22 cellular contexts compared by ENCODE assay signal in genomic region chr15:42083605-42083908, GRCh38. TPM values are rescaled to one million over a fixed set of nuclear protein-coding genes. Genes with fewer than 3 reads are reported as not detected.
DNase-seq lines count a peak whose midpoint lies in the region; TF ChIP-seq lines count a peak whose summit lies in the region.
"Had no signal": no experiment of that assay in that cellular context is flagged by ENCODE, and none has a peak within 500 bp of the region (broad histone marks: within the 10 kb centered on the region; RNA-seq: fewer than 3 reads in every experiment).

No MANE protein-coding gene starts in this region.

- H3K9me3 Mint-ChIP-seq in MCF 10A (ENCODE audit: unreplicated experiment) (no peaks in the 10 kb centered on the region), Calu3 (ENCODE audit: low read depth, unreplicated experiment) (no peaks in the 10 kb centered on the region)
- H3K9me3 Mint-ChIP-seq: CD4-positive, alpha-beta T cell had no signal

- H3K4me3 Mint-ChIP-seq in MCF 10A (ENCODE audit: unreplicated experiment) (no peak overlapping the region), Calu3 (ENCODE audit: low read depth, unreplicated experiment) (no peak overlapping the region)
- H3K4me3 Mint-ChIP-seq: CD4-positive, alpha-beta T cell had no signal

- CTCF ChIA-PET in MCF 10A (lab: Yijun Ruan, JAX) = interaction anchor here (0.6 to 9.2 kb wide), 21 partner anchors 11 to 569 kb away, joined by 3 to 180 read pairs (median 7); partner anchors contain the start of genes PLA2G4D and PLA2G4F
- CTCF ChIA-PET in mammary epithelial cell (lab: Charles Lee; ENCODE audit: low non-redundant PET) = interaction anchor here (0.5 kb wide), 1 partner anchor 506 kb away, joined by 3 read pairs; no protein-coding TSS in a partner anchor
- CTCF ChIA-PET in Calu3 (lab: Charles Lee) = no interaction called here

- H4K20me1 ChIP-seq in mammary epithelial cell (ENCODE audit: insufficient read depth, low read length) = no peaks in the 10 kb centered on the region

- H3K4me1 ChIP-seq in breast epithelium (no peaks in the 10 kb centered on the region), mammary epithelial cell (ENCODE audit: insufficient read depth, low read length) (peaks cover 24% of the 10 kb centered on the region)
- peaks cover 5% of the 10 kb centered on the region for H3K4me1 ChIP-seq in effector memory CD4-positive, alpha-beta T cell (ENCODE audit: control insufficient read depth, insufficient read depth, low read length, poor library complexity, severe bottlenecking)
- H3K4me1 ChIP-seq: A549 had no signal

- H2AFZ ChIP-seq in mammary epithelial cell (ENCODE audit: low read depth, low read length) = peak overlapping the region; percentile 89

- H3K4me2 ChIP-seq in mammary epithelial cell (ENCODE audit: insufficient read depth, low read depth, low read length) = no peak overlapping the region

- TF ChIP-seq CTCF in MCF 10A (IDR thresholded peaks at IDR 0.05; ENCODE audit: unreplicated experiment) = no peak
- no peak for TF ChIP-seq CTCF in breast epithelium (IDR thresholded peaks at IDR 0.05)
- TF ChIP-seq CTCF in mammary epithelial cell (conservative IDR thresholded peaks at IDR 0.05 in 1 of 2, IDR thresholded peaks at IDR 0.05 in 1 of 2; ENCODE audit: extremely low read depth in 1 of 2, insufficient read depth in 1 of 2, low read depth in 1 of 2, low read length in 2 of 2) = no peak
- no peak for TF ChIP-seq CTCF in Calu3 (IDR thresholded peaks at IDR 0.05; ENCODE audit: unreplicated experiment)

- BruUV-seq in MCF 10A (replicated peaks; lab: Mats Ljungman, UMichigan) = no TSS peak
- BruUV-seq in mammary epithelial cell (replicated peaks; lab: Mats Ljungman, UMichigan) = no TSS peak
- no TSS peak for BruUV-seq in Calu3 (replicated peaks; lab: Mats Ljungman, UMichigan)

- H3K27ac ChIP-seq in breast epithelium (no peak overlapping the region), mammary epithelial cell (ENCODE audit: insufficient read depth, low read depth, low read length) (no peak overlapping the region)
- H3K27ac ChIP-seq in effector memory CD4-positive, alpha-beta T cell (ENCODE audit: insufficient read depth, low read length, poor library complexity, severe bottlenecking) = no peak overlapping the region
- H3K27ac ChIP-seq: A549; BLaER1 treated with 17β-estradiol and CSF1 and Interleukin-3, amounts not matched to agents 10 nM and 100 nM; HL-60; SJCRH30 had no signal

- 55% methylated on average over 2 of the region's 3 CpGs for WGBS in mammary epithelial cell (ENCODE audit: low coverage, missing lambda C conversion rate)

- no peak overlapping the region for H3K4me3 ChIP-seq in breast epithelium
- H3K4me3 ChIP-seq in mammary epithelial cell (replicated peaks in 1 of 3; ENCODE audit: insufficient read depth in 1 of 3, low read depth in 2 of 3, low read length in 3 of 3) = no peak overlapping the region
- H3K4me3 ChIP-seq in effector memory CD4-positive, alpha-beta T cell (ENCODE audit: insufficient read depth, low read depth, low read length, poor library complexity, severe bottlenecking) = no peak overlapping the region
- H3K4me3 ChIP-seq: A549; BLaER1 treated with 17β-estradiol and CSF1 and Interleukin-3, amounts not matched to agents 10 nM and 100 nM; SJCRH30 had no signal

- peak overlapping the region; percentile 39 for H3K27ac Mint-ChIP-seq in MCF 10A (ENCODE audit: low read depth, unreplicated experiment)
- H3K27ac Mint-ChIP-seq in Calu3 (ENCODE audit: unreplicated experiment) = no peak overlapping the region
- H3K27ac Mint-ChIP-seq: CD4-positive, alpha-beta T cell had no signal

- intact Hi-C loops in MCF 10A (cut with micrococcal nuclease) = loop anchor here (5.0 kb wide), 1 partner anchor 389 kb away; no protein-coding TSS in a partner anchor
- intact Hi-C loops in breast epithelium (cut with DNase I; ENCODE audit: low total_unique reads) = no loop called here
- intact Hi-C loops in mammary epithelial cell (cut with micrococcal nuclease) = no loop called here
- intact Hi-C loops in Calu3 (cut with micrococcal nuclease; ENCODE audit: unreplicated experiment) = loop anchor here (5.0 kb wide), 1 partner anchor 54 kb away; no protein-coding TSS in a partner anchor

- H3K27me3 ChIP-seq in breast epithelium = peaks cover 0 to 4% of the 10 kb centered on the region in 2 donors
- no peaks in the 10 kb centered on the region for H3K27me3 ChIP-seq in mammary epithelial cell (ENCODE audit: insufficient read depth, low read length)
- peaks cover 2% of the 10 kb centered on the region for H3K27me3 ChIP-seq in effector memory CD4-positive, alpha-beta T cell (replicated peaks; ENCODE audit: control insufficient read depth, insufficient read depth, low read length, poor library complexity, severe bottlenecking)
- H3K27me3 ChIP-seq: BLaER1 treated with 17β-estradiol and CSF1 and Interleukin-3, amounts not matched to agents 10 nM and 100 nM; SJCRH30 had no signal

- DNase-seq in MCF 10A (ENCODE audit: unreplicated experiment) (no peak), breast epithelium (ENCODE audit: low spot score in 2 of 2) (no peak), mammary epithelial cell (no peak), mesenteric fat pad (ENCODE audit: low spot score) (peak; percentile 87), iPS-NIHi11 (ENCODE audit: low spot score) (no peak), Calu3 (no peak)
- DNase-seq in effector memory CD4-positive, alpha-beta T cell = no peak
- DNase-seq: AML-193; CD4-positive, alpha-beta T cell; NCI-H1092; NCI-H1417 treated with DMSO at 0.1 percent for 48 hours; NCI-H187; NCI-H2081 treated with DMSO at 0.1 percent for 48 hours; NCI-H2171; NCI-H226; NCI-H510A; NCI-H69 had no signal

- H3K36me3 ChIP-seq in breast epithelium (no peaks in the 10 kb centered on the region), mammary epithelial cell (ENCODE audit: insufficient read depth, low read length) (no peaks in the 10 kb centered on the region)
- no peaks in the 10 kb centered on the region for H3K36me3 ChIP-seq in effector memory CD4-positive, alpha-beta T cell (ENCODE audit: control insufficient read depth, insufficient read depth, low read length)
- H3K36me3 ChIP-seq: BLaER1 treated with 17β-estradiol and CSF1 and Interleukin-3, amounts not matched to agents 10 nM and 100 nM; SJCRH30 had no signal

- no peak for TF ChIP-seq POLR2A in breast epithelium (IDR thresholded peaks at IDR 0.05)

- H3K9ac ChIP-seq in mammary epithelial cell (ENCODE audit: insufficient read depth, low read length) = no peak overlapping the region
- H3K9ac ChIP-seq: BLaER1 treated with 17β-estradiol and CSF1 and Interleukin-3, amounts not matched to agents 10 nM and 100 nM had no signal

- H3K36me3 Mint-ChIP-seq in MCF 10A (ENCODE audit: insufficient read depth, unreplicated experiment) (no peaks in the 10 kb centered on the region), Calu3 (ENCODE audit: insufficient read depth, unreplicated experiment) (peaks cover 7% of the 10 kb centered on the region)

- dilution Hi-C loops in mammary epithelial cell (cut with HindIII; ENCODE audit: low sequenced_read_pairs) = no loop called here

- POLR2A ChIA-PET in MCF 10A (lab: Yijun Ruan, JAX) = interaction anchor here (1.2 to 3.6 kb wide), 4 partner anchors 11 to 590 kb away, joined by 3 to 18 read pairs (median 8); partner anchors contain the start of genes ITPKA and PLA2G4D

- in situ Hi-C loops in mammary epithelial cell (cut with MboI; ENCODE audit: low sequenced_read_pairs in 2 of 2) = loop anchor here in 1 of 2 donors (5.0 kb wide), 1 partner anchor 49 kb away; no protein-coding TSS in a partner anchor

- no peaks in the 10 kb centered on the region for H3K9me3 ChIP-seq in breast epithelium
- H3K9me3 ChIP-seq in mammary epithelial cell (replicated peaks; ENCODE audit: insufficient read depth, low read length) = no peaks in the 10 kb centered on the region
- H3K9me3 ChIP-seq in effector memory CD4-positive, alpha-beta T cell (ENCODE audit: control insufficient read depth, low read length) = no peaks in the 10 kb centered on the region
- H3K9me3 ChIP-seq: A549; BLaER1 treated with 17β-estradiol and CSF1 and Interleukin-3, amounts not matched to agents 10 nM and 100 nM; SJCRH30 had no signal

- no peaks in the 10 kb centered on the region for H3K79me2 ChIP-seq in mammary epithelial cell (ENCODE audit: insufficient read depth, low read length)

- H3K4me1 Mint-ChIP-seq in MCF 10A (ENCODE audit: insufficient read depth, unreplicated experiment) (peaks cover 26% of the 10 kb centered on the region), Calu3 (ENCODE audit: low read depth, unreplicated experiment) (peaks cover 16% of the 10 kb centered on the region)

- no peaks in the 10 kb centered on the region for H3K27me3 Mint-ChIP-seq in MCF 10A (ENCODE audit: insufficient read depth, unreplicated experiment)
- no peaks in the 10 kb centered on the region for H3K27me3 Mint-ChIP-seq in Calu3 (ENCODE audit: unreplicated experiment)

RNA-seq across cellular contexts. Expression of gene PLA2G4D, which starts 10.8 kb away (rescaled TPM):
- total RNA-seq in MCF 10A (2022) (not detected in 2 replicates), breast epithelium (not detected), mammary epithelial cell (under 1 TPM; under 0.01 to 0.19 TPM), mesenteric fat pad (not detected), Calu3 (2022) (not detected in 2 replicates)
- polyA plus RNA-seq in mammary epithelial cell = 0.07 TPM
- 1.4 TPM for polyA minus RNA-seq in mammary epithelial cell
- total RNA-seq: CD4-positive, alpha-beta T cell; H4; SJCRH30 had no signal
- polyA plus RNA-seq: A549 had no signal

Comparison
In these comparisons a context has a peak if more than half of its experiments do, and no peak if none do; other contexts are left out.
1. intact Hi-C loops: an anchor here in MCF 10A (5.0 kb wide) and Calu3 (5.0 kb wide); none called in breast epithelium and mammary epithelial cell.